ENCODE assay signal across 31 cellular contexts in the genomic region with DNA sequence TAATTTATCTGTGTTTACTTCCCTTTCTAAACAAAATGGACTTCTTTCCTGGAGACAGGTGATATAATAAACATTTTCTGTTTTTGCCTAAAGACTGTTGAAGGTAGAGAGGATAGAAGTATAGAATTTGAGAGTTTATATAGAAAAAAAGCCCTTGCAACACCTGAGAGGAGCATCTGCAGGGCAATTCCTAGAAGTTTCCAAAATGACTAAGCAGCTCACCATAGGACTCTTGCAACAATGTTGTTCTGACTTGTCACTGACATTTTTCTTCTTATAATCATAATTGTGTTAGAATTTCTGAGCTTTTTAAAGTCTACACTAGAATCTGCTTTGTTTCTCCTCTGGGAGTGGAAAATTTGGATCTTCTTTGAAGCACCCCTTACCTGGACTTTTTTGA.
"Had no signal": no experiment of that assay in that cellular context is flagged by ENCODE, and none has a peak within 500 bp of the region (broad histone marks: within the 10 kb centered on the region; RNA-seq: fewer than 3 reads in every experiment).

No MANE protein-coding gene starts in this region.

- H3K4me1 ChIP-seq: adrenal gland, body of pancreas, gastrocnemius medialis, heart left ventricle had no signal

- H3K27ac ChIP-seq: adrenal gland, body of pancreas, gastrocnemius medialis, heart left ventricle had no signal

- DNase-seq: activated CD4-positive, alpha-beta memory T cell treated with anti-CD3 and anti-CD28 coated beads for 36 hours; activated CD4-positive, alpha-beta T cell treated with anti-CD3 and anti-CD28 coated beads for 36 hours; activated CD4-positive, alpha-beta T cell treated with anti-CD3 and anti-CD28 coated beads, Interleukin-2, amount 10 ng/mL, durations not matched to agents 24 days and 14 days; activated CD4-positive, CD25-positive, alpha-beta regulatory T cell; activated CD4-positive, CD25-positive, alpha-beta regulatory T cell treated with anti-CD3 and anti-CD28 coated beads, Interleukin-2, amount 50 U/mL, for 72 hours; activated CD8-positive, alpha-beta memory T cell treated with anti-CD3 and anti-CD28 coated beads, Interleukin-2, amount 10 ng/mL, durations not matched to agents 7 days and 5 days; activated CD8-positive, alpha-beta memory T cell treated with anti-CD3 and anti-CD28 coated beads, Interleukin-2, amount 50 U/mL, for 4 hours; activated CD8-positive, alpha-beta T cell treated with anti-CD3 and anti-CD28 coated beads, Interleukin-2, amount 10 ng/mL, durations not matched to agents 7 days and 5 days; activated effector memory CD4-positive, alpha-beta T cell treated with anti-CD3 and anti-CD28 coated beads, Interleukin-2, amount 50 U/mL, for 16 hours; activated naive CD4-positive, alpha-beta T cell treated with anti-CD3 and anti-CD28 coated beads for 36 hours; activated naive CD8-positive, alpha-beta T cell treated with anti-CD3 and anti-CD28 coated beads for 36 hours; activated naive CD8-positive, alpha-beta T cell treated with anti-CD3 and anti-CD28 coated beads, Interleukin-2, amount 50 U/mL, for 24 hours; activated T-cell treated with anti-CD3 and anti-CD28 coated beads, Interleukin-2, amount 50 U/mL, for 1 hour; activated T-cell treated with anti-CD3 and anti-CD28 coated beads, Interleukin-2, amount 50 U/mL, for 48 hours; adrenal gland; amygdala; aorta; body of pancreas; cortex of kidney; dermis blood vessel endothelial cell; effector CD4-positive, alpha-beta T cell; effector memory CD8-positive, alpha-beta T cell; foreskin fibroblast; gastrocnemius medialis; glutamatergic neuron; heart left ventricle; T-helper 1 cell; T-helper 17 cell; T1000 had no signal

- H3K9me3 ChIP-seq: adrenal gland, body of pancreas, gastrocnemius medialis, heart left ventricle had no signal

- H3K27me3 ChIP-seq: adrenal gland, body of pancreas, gastrocnemius medialis, heart left ventricle had no signal

- FAIRE-seq: colon had no signal

- H3K4me3 ChIP-seq: adrenal gland, body of pancreas, gastrocnemius medialis, heart left ventricle had no signal

- H3K36me3 ChIP-seq: adrenal gland, gastrocnemius medialis, heart left ventricle had no signal

- ATAC-seq: activated CD4-positive, alpha-beta T cell treated with anti-CD3 and anti-CD28 coated beads for 36 hours; activated CD8-positive, alpha-beta memory T cell treated with anti-CD3 and anti-CD28 coated beads, Interleukin-2, amount 10 ng/mL, durations not matched to agents 7 days and 5 days; activated CD8-positive, alpha-beta T cell treated with anti-CD3 and anti-CD28 coated beads, Interleukin-2, amount 10 ng/mL, durations not matched to agents 7 days and 5 days; activated naive CD8-positive, alpha-beta T cell treated with anti-CD3 and anti-CD28 coated beads, Interleukin-2, amount 50 U/mL, for 24 hours; body of pancreas; effector memory CD8-positive, alpha-beta T cell; esophagus mucosa; gastrocnemius medialis; heart left ventricle; T-helper 17 cell had no signal
